Comparison of ENCODE assay signal across 8 cellular contexts in the genomic region with DNA sequence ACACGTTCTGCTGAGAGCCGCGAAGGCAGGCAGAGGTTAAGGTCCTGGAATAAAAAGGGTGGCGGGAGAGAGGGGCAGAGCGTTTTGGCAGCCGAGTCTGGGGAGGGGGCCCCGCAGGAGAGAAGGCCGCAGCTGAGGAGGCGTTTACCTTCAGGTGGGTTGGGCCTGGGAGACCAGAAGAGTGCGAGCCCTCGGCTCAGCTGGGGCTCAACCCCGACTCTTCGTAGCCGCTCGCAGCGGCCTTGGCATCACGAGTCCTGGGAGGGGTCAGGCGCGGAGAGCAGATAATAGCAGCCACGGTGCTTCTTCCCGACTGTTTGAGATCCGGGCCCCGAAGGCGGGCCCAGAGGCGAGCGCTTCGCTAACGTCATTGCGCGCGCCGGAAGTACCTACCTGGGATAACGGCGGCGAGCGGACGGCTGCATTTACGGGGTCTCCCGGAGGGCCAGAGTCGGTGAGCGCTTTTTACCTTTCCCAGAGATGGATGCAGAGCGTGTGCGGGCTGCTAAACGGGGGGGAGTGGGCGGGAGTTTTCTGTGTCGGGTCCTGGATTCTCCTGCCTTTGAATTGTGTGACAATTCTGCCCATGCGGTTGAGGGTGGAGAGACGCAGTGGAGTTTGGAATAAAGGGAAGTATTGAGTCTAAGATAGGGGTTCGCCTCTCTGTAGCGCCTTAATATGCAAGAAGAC. TPM values are rescaled to one million over a fixed set of nuclear protein-coding genes. Genes with fewer than 3 reads are reported as not detected.
DNase-seq lines count a peak whose midpoint lies in the region; ATAC-seq and TF ChIP-seq lines count a peak whose summit lies in the region.

A gene with protein sequence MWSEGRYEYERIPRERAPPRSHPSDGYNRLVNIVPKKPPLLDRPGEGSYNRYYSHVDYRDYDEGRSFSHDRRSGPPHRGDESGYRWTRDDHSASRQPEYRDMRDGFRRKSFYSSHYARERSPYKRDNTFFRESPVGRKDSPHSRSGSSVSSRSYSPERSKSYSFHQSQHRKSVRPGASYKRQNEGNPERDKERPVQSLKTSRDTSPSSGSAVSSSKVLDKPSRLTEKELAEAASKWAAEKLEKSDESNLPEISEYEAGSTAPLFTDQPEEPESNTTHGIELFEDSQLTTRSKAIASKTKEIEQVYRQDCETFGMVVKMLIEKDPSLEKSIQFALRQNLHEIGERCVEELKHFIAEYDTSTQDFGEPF (plus strand): TSS at position 392 of the 690 bp plus-strand sequence. CDS start 9,736 bp downstream, outside the sequence.
A gene with protein sequence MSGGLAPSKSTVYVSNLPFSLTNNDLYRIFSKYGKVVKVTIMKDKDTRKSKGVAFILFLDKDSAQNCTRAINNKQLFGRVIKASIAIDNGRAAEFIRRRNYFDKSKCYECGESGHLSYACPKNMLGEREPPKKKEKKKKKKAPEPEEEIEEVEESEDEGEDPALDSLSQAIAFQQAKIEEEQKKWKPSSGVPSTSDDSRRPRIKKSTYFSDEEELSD (minus strand): TSS at position 319 of the 690 bp plus-strand sequence. CDS start 1,992 bp downstream, outside the sequence.

- TF ChIP-seq CTCF in Loucy (conservative IDR thresholded peaks at IDR 0.05; ENCODE audit: low read length): no peak
- peak in 2 of 4 experiments; percentile 23 to 31 for TF ChIP-seq CTCF in gastroesophageal sphincter (IDR thresholded peaks at IDR 0.05)
- TF ChIP-seq CTCF in neutrophil (IDR thresholded peaks at IDR 0.05): no peak

- peak within 1 kb of the TSS; percentile 88 for H3K9ac ChIP-seq in Loucy (ENCODE audit: low read depth, low read length, poor library complexity, severe bottlenecking)

- H3K36me3 ChIP-seq in H7 (replicated peaks; ENCODE audit: control insufficient read depth, insufficient read depth, low read length) (no peaks in the 10 kb centered on the region; the same call in 1 of the 2 replicates), Loucy (ENCODE audit: insufficient read depth, low read length) (no peaks in the 10 kb centered on the region), SJSA1 (peaks cover 19% of the 10 kb centered on the region), gastroesophageal sphincter (peaks cover 0 to 16% of the 10 kb centered on the region in 2 donors), neutrophil (no peaks in the 10 kb centered on the region)

- peak; percentile 86 for DNase-seq in G401 (ENCODE audit: low spot score)
- DNase-seq in H7: peak; percentile 90
- DNase-seq in SJSA1 (ENCODE audit: low read depth in 1 of 2, low spot score in 2 of 2): peak; percentile 74 to 78
- peak; percentile 36 to 62 (median 52) for DNase-seq in activated naive CD4-positive, alpha-beta T cell (lab: John Stamatoyannopoulos, UW)
- peak; percentile 18 to 88 (median 69) for DNase-seq in substantia nigra (lab: John Stamatoyannopoulos, UW)

- in situ Hi-C loops in G401 (cut with HindIII; ENCODE audit: low sequenced_read_pairs): no loop called here

- peak within 1 kb of the TSS; percentile 91 for H3K4me2 ChIP-seq in Loucy (ENCODE audit: low read depth, low read length, poor library complexity, severe bottlenecking)

- peak within 1 kb of the TSS; percentile 77 for H3K4me3 ChIP-seq in H7 (ENCODE audit: insufficient read depth, low read depth, low read length)
- H3K4me3 ChIP-seq in Loucy (ENCODE audit: low read length, poor library complexity, severe bottlenecking): peak within 1 kb of the TSS; percentile 95
- peak within 1 kb of the TSS; percentile 62 for H3K4me3 ChIP-seq in SJSA1
- H3K4me3 ChIP-seq in gastroesophageal sphincter: peak within 1 kb of the TSS; percentile 61 to 67
- H3K4me3 ChIP-seq in neutrophil (ENCODE audit: low read depth in 1 of 2, low read length in 1 of 2): peak within 1 kb of the TSS; percentile 72 to 82

- H4K20me1 ChIP-seq in Loucy (ENCODE audit: insufficient read depth, low read length, poor library complexity, severe bottlenecking): peaks cover 36% of the 10 kb centered on the region

- TF ChIP-seq POLR2A in gastroesophageal sphincter (IDR thresholded peaks at IDR 0.05): peak in 1 of 2 donors; percentile 62

- peak within 1 kb of the TSS; percentile 70 for H3K27ac ChIP-seq in SJSA1
- peak within 1 kb of the TSS; percentile 67 to 90 (median 88) for H3K27ac ChIP-seq in gastroesophageal sphincter
- H3K27ac ChIP-seq in neutrophil: peak within 1 kb of the TSS; percentile 83
- H3K27ac ChIP-seq in substantia nigra (ENCODE audit: low read depth, low read length, poor library complexity, severe bottlenecking): peak within 1 kb of the TSS; percentile 68

- TF ChIP-seq EP300 in gastroesophageal sphincter (IDR thresholded peaks at IDR 0.05): no peak

- H3K27me3 ChIP-seq in H7 (ENCODE audit: control insufficient read depth, insufficient read depth, low read length) (no peaks in the 10 kb centered on the region), Loucy (ENCODE audit: insufficient read depth, low read length, poor library complexity, severe bottlenecking) (no peaks in the 10 kb centered on the region), SJSA1 (replicated peaks) (no peaks in the 10 kb centered on the region), gastroesophageal sphincter (no peaks in the 10 kb centered on the region), neutrophil (no peaks in the 10 kb centered on the region)

- peaks cover 61% of the 10 kb centered on the region for H3K79me2 ChIP-seq in Loucy (ENCODE audit: insufficient read depth, low read length)

- H3F3A ChIP-seq in Loucy (ENCODE audit: low read depth): no peaks in the 10 kb centered on the region

- no peaks in the 10 kb centered on the region for H3K9me3 ChIP-seq in Loucy (ENCODE audit: insufficient read depth, low read depth, low read length)
- no peaks in the 10 kb centered on the region for H3K9me3 ChIP-seq in SJSA1 (replicated peaks)
- H3K9me3 ChIP-seq in gastroesophageal sphincter: no peaks in the 10 kb centered on the region
- no peaks in the 10 kb centered on the region for H3K9me3 ChIP-seq in neutrophil

- peaks cover 34% of the 10 kb centered on the region for H3K4me1 ChIP-seq in Loucy (ENCODE audit: insufficient read depth, low read length, poor library complexity, severe bottlenecking)
- H3K4me1 ChIP-seq in SJSA1 (replicated peaks): peaks cover 13% of the 10 kb centered on the region
- H3K4me1 ChIP-seq in gastroesophageal sphincter: peaks cover 11 to 43% (median 12%) of the 10 kb centered on the region in 3 donors
- H3K4me1 ChIP-seq in neutrophil (ENCODE audit: control insufficient read depth in 1 of 2, insufficient read depth in 1 of 2, low read depth in 1 of 2, low read length in 1 of 2): peaks cover 30 to 34% of the 10 kb centered on the region in 2 experiments

- H2AFZ ChIP-seq in Loucy (ENCODE audit: low read length): peak within 1 kb of the TSS; percentile 92

- H3K9me2 ChIP-seq in Loucy (replicated peaks; ENCODE audit: low read depth, low read length): no peaks in the 10 kb centered on the region

- 0 to 1% methylated on average over 14 to 17 of the region's 50 CpGs for WGBS in gastroesophageal sphincter (ENCODE audit: low coverage in 1 of 2), 2 donors

- ATAC-seq in gastroesophageal sphincter: peak; percentile 95

RNA-seq across cellular contexts. Expression of the first gene that starts in this region (rescaled TPM):
- 24.9 and 34.1 TPM in 2 replicates for total RNA-seq in G401 (2014; rRNA removed; shearing (Covaris generic))
- total RNA-seq in H7 (2014; rRNA removed; shearing (Covaris generic)): 66.2 and 82.1 TPM in 2 replicates
- 92.4 and 94.3 TPM in 2 replicates for total RNA-seq in SJSA1 (2014; rRNA removed; shearing (Covaris generic))
- total RNA-seq in gastroesophageal sphincter: 10 to 100 TPM; 43.2 to 88.9 (median 56.0) TPM

RNA-seq across cellular contexts. Expression of the second gene that starts in this region (rescaled TPM):
- total RNA-seq in G401 (2014; rRNA removed; shearing (Covaris generic)): 52.4 and 98.1 TPM in 2 replicates
- 21.5 and 36.9 TPM in 2 replicates for total RNA-seq in H7 (2014; rRNA removed; shearing (Covaris generic))
- 62.0 and 90.0 TPM in 2 replicates for total RNA-seq in SJSA1 (2014; rRNA removed; shearing (Covaris generic))
- total RNA-seq in gastroesophageal sphincter: 10 to 100 TPM; 36.5 to 79.7 (median 45.9) TPM

Comparison
In these comparisons a context has a peak if more than half of its experiments do, and no peak if none do; other contexts are left out.
1. Peak in every context shown above with its lines: DNase-seq, ATAC-seq, H3K4me3 ChIP-seq and H3K27ac ChIP-seq.